In the genomic region with DNA sequence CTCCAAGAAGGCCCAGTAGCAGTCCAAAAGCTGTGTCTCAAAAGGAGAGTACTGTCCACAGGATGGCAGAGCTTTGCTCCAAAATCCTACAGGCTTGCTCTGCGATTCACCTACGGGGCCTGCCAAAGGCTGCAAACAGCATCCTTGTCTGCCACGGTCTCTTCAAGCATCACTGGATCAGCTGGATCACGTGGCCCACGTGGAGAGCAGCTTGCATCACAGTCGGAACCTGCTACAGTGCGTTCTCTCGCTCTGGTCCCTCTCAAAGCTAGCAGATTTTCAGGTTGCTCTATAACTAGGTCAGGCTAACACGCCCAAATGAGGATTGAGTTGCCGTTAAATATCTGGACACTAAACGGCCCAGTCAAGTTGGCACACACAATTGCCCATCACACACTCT, we compare ENCODE assay signal across 20 cellular contexts. TPM values are rescaled to one million over a fixed set of nuclear protein-coding genes. Genes with fewer than 3 reads are reported as not detected.
DNase-seq lines count a peak whose midpoint lies in the region; ATAC-seq and TF ChIP-seq lines count a peak whose summit lies in the region.
"Had no signal": no experiment of that assay in that cellular context is flagged by ENCODE, and none has a peak within 500 bp of the region (broad histone marks: within the 10 kb centered on the region; RNA-seq: fewer than 3 reads in every experiment).

No MANE protein-coding gene starts in this region.

- no peak for TF ChIP-seq CTCF in chondrocyte (IDR thresholded peaks at IDR 0.05)
- no peak for TF ChIP-seq CTCF in neural progenitor cell (IDR thresholded peaks at IDR 0.05)

- no peaks in the 10 kb centered on the region for H3K36me3 Mint-ChIP-seq in chondrocyte (ENCODE audit: low read depth)
- no peaks in the 10 kb centered on the region for H3K36me3 Mint-ChIP-seq in neural progenitor cell
- H3K36me3 Mint-ChIP-seq in T-cell: no peaks in the 10 kb centered on the region
- H3K36me3 Mint-ChIP-seq: CD4-positive, alpha-beta memory T cell had no signal

- CTCF ChIA-PET in T-cell (lab: Charles Lee): no interaction called here

- no peak overlapping the region for H3K27ac ChIP-seq in neural progenitor cell
- H3K27ac ChIP-seq: A549, GM23248 had no signal

- H3K27me3 Mint-ChIP-seq in chondrocyte (ENCODE audit: low read depth) (no peaks in the 10 kb centered on the region), neural progenitor cell (ENCODE audit: insufficient read depth, low read depth) (peaks cover 4% of the 10 kb centered on the region), T-cell (no peaks in the 10 kb centered on the region)
- H3K27me3 Mint-ChIP-seq: CD4-positive, alpha-beta memory T cell had no signal

- H3K4me2 ChIP-seq in neural progenitor cell: no peak overlapping the region
- H3K4me2 ChIP-seq: A549 had no signal

- peak; percentile 97 for DNase-seq in G401 (ENCODE audit: low spot score)
- DNase-seq in cerebellar cortex (ENCODE audit: low spot score): peak; percentile 97
- DNase-seq in chondrocyte (ENCODE audit: low spot score): peak; percentile 3
- no peak for DNase-seq in neural progenitor cell (ENCODE audit: low spot score)
- no peak for DNase-seq in left ventricle myocardium superior
- no peak for DNase-seq in T-cell
- no peak for DNase-seq in iPS-NIHi7 (ENCODE audit: extremely low spot score)
- DNase-seq: 8988T; ACHN; AML-193; BE2C; Calu3; CD4-positive, alpha-beta memory T cell; COR-L47; DMS53; DMS79 treated with DMSO at 0.1 percent for 48 hours; GM23248; H9 had no signal

- POLR2A ChIA-PET in T-cell (lab: Charles Lee): no interaction called here

- H3K79me2 ChIP-seq in neural progenitor cell (ENCODE audit: low read depth): no peaks in the 10 kb centered on the region

- no peaks in the 10 kb centered on the region for H3K9me3 ChIP-seq in neural progenitor cell (ENCODE audit: low read depth)
- H3K9me3 ChIP-seq: A549, BE2C had no signal

- H2AFZ ChIP-seq in neural progenitor cell (replicated peaks): no peak overlapping the region
- H2AFZ ChIP-seq: GM23248 had no signal

- H3K27ac Mint-ChIP-seq in chondrocyte (ENCODE audit: unreplicated experiment) (no peak overlapping the region), neural progenitor cell (peak overlapping the region; percentile 36), T-cell (no peak overlapping the region)
- H3K27ac Mint-ChIP-seq: CD4-positive, alpha-beta memory T cell; H9 had no signal

- no peaks in the 10 kb centered on the region for H3K36me3 ChIP-seq in neural progenitor cell
- H3K36me3 ChIP-seq: BE2C had no signal

- H3K4me1 ChIP-seq in neural progenitor cell: no peaks in the 10 kb centered on the region
- H3K4me1 ChIP-seq: A549, BE2C had no signal

- H3K9me3 Mint-ChIP-seq in chondrocyte (ENCODE audit: low read depth) (no peaks in the 10 kb centered on the region), neural progenitor cell (no peaks in the 10 kb centered on the region), T-cell (peaks cover 0 to 4% (median 3%) of the 10 kb centered on the region in 3 donors)

- H3F3A ChIP-seq in neural progenitor cell (ENCODE audit: low read depth): no peaks in the 10 kb centered on the region

- no peak overlapping the region for H3K4me3 ChIP-seq in neural progenitor cell
- H3K4me3 ChIP-seq: A549, GM23248 had no signal

- ATAC-seq in left ventricle myocardium superior (no peak), T-cell (replicated peaks in 1 of 4) (no peak)
- ATAC-seq: A549, HCT116 had no signal

- no peaks in the 10 kb centered on the region for H3K27me3 ChIP-seq in neural progenitor cell
- H3K27me3 ChIP-seq: BE2C had no signal

- H3K9ac ChIP-seq in neural progenitor cell: no peak overlapping the region
- H3K9ac ChIP-seq: GM23248 had no signal

- no peaks in the 10 kb centered on the region for H4K20me1 ChIP-seq in neural progenitor cell (ENCODE audit: low read depth)

- H3K4me3 Mint-ChIP-seq in chondrocyte (ENCODE audit: unreplicated experiment) (no peak overlapping the region), neural progenitor cell (no peak overlapping the region), T-cell (no peak overlapping the region)
- H3K4me3 Mint-ChIP-seq: CD4-positive, alpha-beta memory T cell; H9 had no signal

- H3K4me1 Mint-ChIP-seq in chondrocyte (ENCODE audit: low read depth) (no peaks in the 10 kb centered on the region), neural progenitor cell (no peaks in the 10 kb centered on the region), T-cell (no peaks in the 10 kb centered on the region)
- H3K4me1 Mint-ChIP-seq: CD4-positive, alpha-beta memory T cell; H9 had no signal

- in situ Hi-C loops in G401 (cut with HindIII; ENCODE audit: low sequenced_read_pairs): loop anchor here (25.0 kb wide), 1 partner anchor 226 kb away; a partner anchor contains a TSS

- intact Hi-C loops in left ventricle myocardium superior (cut with micrococcal nuclease): no loop called here

RNA-seq across cellular contexts. Expression of a gene that starts 8.4 kb away (rescaled TPM):
- total RNA-seq in G401 (2014; rRNA removed; shearing (Covaris generic)): 25.9 and 27.4 TPM in 2 replicates
- total RNA-seq in chondrocyte (10.0 to 13.1 TPM (median 10.3 TPM) in 3 replicates), neural progenitor cell (ENCODE audit: low replicate concordance) (11.7 and 15.7 TPM in 2 replicates), left ventricle myocardium superior (15.8 TPM), T-cell (10 to 100 TPM in 4 of 5 donors, 1 to 10 TPM in 1; 8.9 to 13.2 (median 11.4) TPM)

RNA-seq across cellular contexts. Expression of a gene that starts 9.0 kb away (rescaled TPM):
- total RNA-seq in G401 (2014; rRNA removed; shearing (Covaris generic)): 133 and 147 TPM in 2 replicates
- total RNA-seq in chondrocyte: 85.2 to 93.6 TPM (median 86.4 TPM) in 3 replicates
- 35.9 and 69.4 TPM in 2 replicates for total RNA-seq in neural progenitor cell (ENCODE audit: low replicate concordance)
- 18.9 TPM for total RNA-seq in left ventricle myocardium superior
- total RNA-seq in T-cell: 1 to 10 TPM in 2 of 5 donors, under 1 TPM in 3; 0.56 to 1.3 (median 0.96) TPM

Comparison
In these comparisons a context has a peak if more than half of its experiments do, and no peak if none do; other contexts are left out.
1. DNase-seq: peak in G401 (single experiment), cerebellar cortex (single experiment) and chondrocyte (single experiment); none in neural progenitor cell (single experiment), left ventricle myocardium superior (single experiment), T-cell (0 of 34) and iPS-NIHi7 (single experiment).